In the genomic region with DNA sequence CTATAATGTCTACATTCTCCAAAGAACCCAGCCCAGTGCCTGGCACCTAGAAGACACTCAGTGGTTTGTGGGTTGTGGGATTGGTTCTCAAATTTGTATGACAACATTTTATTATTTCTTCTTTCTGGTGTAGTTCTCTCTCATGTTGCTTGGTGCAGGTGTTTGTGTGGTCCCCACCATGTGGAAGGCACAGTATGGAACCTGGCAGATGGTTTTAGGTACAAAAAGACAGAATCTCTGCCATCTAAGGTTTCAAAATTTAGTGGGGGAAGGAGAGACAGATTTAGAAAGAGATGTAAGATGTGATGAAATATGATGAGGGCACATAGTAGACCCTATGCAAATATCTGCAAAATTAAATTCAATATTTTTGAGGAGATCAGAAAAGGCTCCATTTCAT, we compare ENCODE assay signal across 19 cellular contexts.
A peak's percentile ranks its signal among the peaks of the same experiment; 100 is the strongest.
DNase-seq lines count a peak whose midpoint lies in the region; ATAC-seq lines count a peak whose summit lies in the region.
"Had no signal": no experiment of that assay in that cellular context is flagged by ENCODE, and none has a peak within 500 bp of the region (broad histone marks: within the 10 kb centered on the region; RNA-seq: fewer than 3 reads in every experiment).

No MANE protein-coding gene starts in this region.

- H3K4me3 ChIP-seq in Karpas-422 (ENCODE audit: low read length) = no peak overlapping the region
- H3K4me3 ChIP-seq: A549; BLaER1 treated with 17β-estradiol and CSF1 and Interleukin-3, amounts not matched to agents 10 nM and 100 nM; GM12878 had no signal

- H3K27ac ChIP-seq in Karpas-422 (ENCODE audit: low read length) = no peak overlapping the region
- H3K27ac ChIP-seq: 22Rv1; A549; BLaER1 treated with 17β-estradiol and CSF1 and Interleukin-3, amounts not matched to agents 10 nM and 100 nM; C4-2B had no signal

- no peaks in the 10 kb centered on the region for H3K27me3 ChIP-seq in Karpas-422 (ENCODE audit: low read length)
- H3K27me3 ChIP-seq: BLaER1 treated with 17β-estradiol and CSF1 and Interleukin-3, amounts not matched to agents 10 nM and 100 nM had no signal

- H3K79me2 ChIP-seq in Karpas-422 (ENCODE audit: low read length) = no peaks in the 10 kb centered on the region

- peaks cover 47% of the 10 kb centered on the region for H3K4me1 ChIP-seq in Karpas-422 (ENCODE audit: low read length)
- H3K4me1 ChIP-seq: A549, Caco-2 had no signal

- H3K36me3 ChIP-seq in Karpas-422 (ENCODE audit: insufficient read depth, low read length) = no peaks in the 10 kb centered on the region
- H3K36me3 ChIP-seq: BLaER1 treated with 17β-estradiol and CSF1 and Interleukin-3, amounts not matched to agents 10 nM and 100 nM had no signal

- peak; percentile 65 for DNase-seq in G401 (ENCODE audit: low spot score)
- peak; percentile 29 for DNase-seq in Karpas-422
- peak; percentile 65 for DNase-seq in NCI-H2171 treated with DMSO at 0.1 percent for 48 hours (lab: John Stamatoyannopoulos, UW)
- DNase-seq in cerebellum (ENCODE audit: low spot score) = peak; percentile 36
- no peak for DNase-seq in KBM-7
- DNase-seq: AML-193; Caco-2; Calu3; CD4-positive, alpha-beta T cell; CD8-positive, alpha-beta T cell; DMS79 treated with DMSO at 0.1 percent for 48 hours; GDM1 had no signal

- ATAC-seq in HG03457 (IDR thresholded peaks at IDR 0.05; ENCODE audit: unreplicated experiment) (no peak), HG03442 (IDR thresholded peaks at IDR 0.05; ENCODE audit: unreplicated experiment) (no peak)
- ATAC-seq: A549; CD8-positive, alpha-beta T cell; GM12878 had no signal

- no peaks in the 10 kb centered on the region for H3K9me3 ChIP-seq in Karpas-422 (ENCODE audit: low read length)
- H3K9me3 ChIP-seq: A549, Caco-2 had no signal

- H3K9ac ChIP-seq in Karpas-422 (ENCODE audit: low read length) = no peak overlapping the region
- H3K9ac ChIP-seq: BLaER1 treated with 17β-estradiol and CSF1 and Interleukin-3, amounts not matched to agents 10 nM and 100 nM had no signal

- in situ Hi-C loops in G401 (cut with HindIII; ENCODE audit: low sequenced_read_pairs) = no loop called here
- in situ Hi-C loops in KBM-7 (cut with MboI; ENCODE audit: low pct_unique_long_range_greater_than_20kb, low sequenced_read_pairs) = no loop called here

- no peak overlapping the region for H3K4me2 ChIP-seq in Karpas-422 (ENCODE audit: low read depth, low read length, poor library complexity, severe bottlenecking)
- H3K4me2 ChIP-seq: A549; BLaER1 treated with 17β-estradiol and CSF1 and Interleukin-3, amounts not matched to agents 10 nM and 100 nM had no signal

- no peaks in the 10 kb centered on the region for H4K20me1 ChIP-seq in Karpas-422 (ENCODE audit: insufficient read depth, low read depth, low read length)
- H4K20me1 ChIP-seq: BLaER1 treated with 17β-estradiol and CSF1 and Interleukin-3, amounts not matched to agents 10 nM and 100 nM had no signal

- H2AFZ ChIP-seq in Karpas-422 (ENCODE audit: low read length) = no peak overlapping the region

- no peaks in the 10 kb centered on the region for H3K9me2 ChIP-seq in Karpas-422 (replicated peaks; ENCODE audit: insufficient read depth, low read length)
